8 cellular contexts compared by ENCODE assay signal in genomic region chr7:4775281-4776159, GRCh38.
DNase-seq lines count a peak whose midpoint lies in the region; ATAC-seq and TF ChIP-seq lines count a peak whose summit lies in the region.

Gene AP5Z1, plus strand, starts transcription at chr7:4775623. Its CDS starts 93 bp downstream, at chr7:4775716.

- H3K4me3 Mint-ChIP-seq in activated naive CD4-positive, alpha-beta T cell treated with anti-CD3 and anti-CD28 coated beads, Interleukin-2, amount 50 U/mL, for 24 hours = peak within 1 kb of the TSS; percentile 99

- no peak for TF ChIP-seq CTCF in GM10248 (IDR thresholded peaks at IDR 0.05; ENCODE audit: control extremely low read depth, extremely low read depth, low read depth, missing control alignments)

- H3K36me3 Mint-ChIP-seq in activated naive CD4-positive, alpha-beta T cell treated with anti-CD3 and anti-CD28 coated beads, Interleukin-2, amount 50 U/mL, for 24 hours = no peaks in the 10 kb centered on the region

- DNase-seq in GM10248 (ENCODE audit: extremely low spot score) (peak; percentile 99), NCI-H1048 (lab: John Stamatoyannopoulos, UW) (peak; percentile 83), germinal center (ENCODE audit: low spot score) (peak; percentile 100), nucleus accumbens (lab: John Stamatoyannopoulos, UW) (peak; percentile 53 to 98 (median 93)), superior temporal gyrus (ENCODE audit: extremely low spot score) (peak; percentile 98)

- peaks cover 56% of the 10 kb centered on the region for H3K4me1 Mint-ChIP-seq in activated naive CD4-positive, alpha-beta T cell treated with anti-CD3 and anti-CD28 coated beads, Interleukin-2, amount 50 U/mL, for 24 hours

- CTCF ChIA-PET in GM10248 (lab: Yijun Ruan, JAX) = interaction anchor here (0.9 to 3.4 kb wide), 10 partner anchors 12 to 310 kb away, joined by 3 to 35 read pairs (median 4); no protein-coding TSS in a partner anchor

- POLR2A ChIA-PET in GM10248 (lab: Yijun Ruan, JAX) = interaction anchor here (0.7 to 1.9 kb wide), 7 partner anchors 9 to 591 kb away, joined by 3 to 9 read pairs (median 5); no protein-coding TSS in a partner anchor

- H3K27ac Mint-ChIP-seq in activated naive CD4-positive, alpha-beta T cell treated with anti-CD3 and anti-CD28 coated beads, Interleukin-2, amount 50 U/mL, for 24 hours = peak within 1 kb of the TSS; percentile 99

- no peaks in the 10 kb centered on the region for H3K27me3 Mint-ChIP-seq in activated naive CD4-positive, alpha-beta T cell treated with anti-CD3 and anti-CD28 coated beads, Interleukin-2, amount 50 U/mL, for 24 hours

- H3K9me3 Mint-ChIP-seq in activated naive CD4-positive, alpha-beta T cell treated with anti-CD3 and anti-CD28 coated beads, Interleukin-2, amount 50 U/mL, for 24 hours = no peaks in the 10 kb centered on the region

- peak; percentile 92 for ATAC-seq in HG02588 (IDR thresholded peaks at IDR 0.05; ENCODE audit: unreplicated experiment)
- ATAC-seq in SK-N-SH treated with all-trans-retinoic acid at 6 μM for 48 hours = peak; percentile 96

TF ChIP-seq in SK-N-SH treated with all-trans-retinoic acid at 6 μM for 48 hours, 23 proteins besides CTCF, POLR2A, EP300 and RAD21:
- TF ChIP-seq CSDC2 (CRISPR knock-in tag; IDR thresholded peaks at IDR 0.05) = 0 out of 2 replicates have a peak, but pooled peaks have one; percentile 60
- TF ChIP-seq PPARA (CRISPR knock-in tag; IDR thresholded peaks at IDR 0.05; ENCODE audit: borderline replicate concordance) = no peak
- peak; percentile 67; the same call in 1 of the 2 replicates for TF ChIP-seq ARNTL (CRISPR knock-in tag; IDR thresholded peaks at IDR 0.05; ENCODE audit: borderline replicate concordance, low read depth)
- TF ChIP-seq GLIS3 (CRISPR knock-in tag; IDR thresholded peaks at IDR 0.05) = 0 out of 2 replicates have a peak, but pooled peaks have one; percentile 49
TF ChIP-seq in SK-N-SH treated with all-trans-retinoic acid at 6 μM for 48 hours: peak in this region for 3.

Comparison
In these comparisons a context has a peak if more than half of its experiments do, and no peak if none do; other contexts are left out.
1. Peak in every context shown above with its lines: DNase-seq and ATAC-seq.